19 cellular contexts compared by ENCODE assay signal in genomic region chr4:106806158-106806797, GRCh38.
"Had no signal": no experiment of that assay in that cellular context is flagged by ENCODE, and none has a peak within 500 bp of the region (broad histone marks: within the 10 kb centered on the region; RNA-seq: fewer than 3 reads in every experiment).

No MANE protein-coding gene starts in this region.

- H3K27ac ChIP-seq: gastroesophageal sphincter, heart right ventricle, neural progenitor cell, ovary, right lobe of liver, testis, upper lobe of left lung had no signal

- H3K9ac ChIP-seq: neural progenitor cell had no signal

- H3K27me3 ChIP-seq: gastroesophageal sphincter, heart right ventricle, neural progenitor cell, ovary, right lobe of liver, testis, upper lobe of left lung had no signal

- ATAC-seq: activated T-cell treated with anti-CD3 and anti-CD28 coated beads, Interleukin-2, amount 50 U/mL, for 72 hours; effector memory CD8-positive, alpha-beta T cell; gastroesophageal sphincter; heart right ventricle; left colon; right lobe of liver; stimulated activated naive CD8-positive, alpha-beta T cell treated with anti-CD3 and anti-CD28 coated beads, Interleukin-15, amount 100 ng/mL, for 72 hours had no signal

- DNase-seq: activated CD4-positive, alpha-beta T cell treated with anti-CD3 and anti-CD28 coated beads, Interleukin-2, amount 10 ng/mL, durations not matched to agents 7 days and 5 days; activated CD4-positive, CD25-positive, alpha-beta regulatory T cell; activated CD8-positive, alpha-beta memory T cell treated with anti-CD3 and anti-CD28 coated beads, Interleukin-2, amount 50 U/mL, for 48 hours; activated gamma-delta T cell treated with Interleukin-2 at 50 U/mL for 16 hours; activated naive CD8-positive, alpha-beta T cell treated with anti-CD3 and anti-CD28 coated beads for 36 hours; activated T-cell treated with anti-CD3 and anti-CD28 coated beads, Interleukin-2, amount 50 U/mL, for 72 hours; anterior cingulate cortex; dermis blood vessel endothelial cell; effector memory CD8-positive, alpha-beta T cell; heart right ventricle; left colon; ovary; right lobe of liver; stimulated activated naive CD8-positive, alpha-beta T cell treated with anti-CD3 and anti-CD28 coated beads, Interleukin-15, amount 100 ng/mL, for 72 hours; testis; upper lobe of left lung had no signal

- H2AFZ ChIP-seq: neural progenitor cell had no signal

- H3K4me1 ChIP-seq: gastroesophageal sphincter, heart right ventricle, neural progenitor cell, right lobe of liver, testis, upper lobe of left lung had no signal

- H3K9me3 ChIP-seq: gastroesophageal sphincter, heart right ventricle, ovary, right lobe of liver, testis, upper lobe of left lung had no signal

- H3K4me3 ChIP-seq: gastroesophageal sphincter, heart right ventricle, lung, neural progenitor cell, ovary, right lobe of liver, testis, upper lobe of left lung had no signal

- H3K36me3 ChIP-seq: gastroesophageal sphincter, heart right ventricle, neural progenitor cell, ovary, right lobe of liver, upper lobe of left lung had no signal

- H3K4me2 ChIP-seq: neural progenitor cell had no signal
